In genomic region chr9:134612309-134612708, GRCh38 we compare ENCODE assay signal across 35 cellular contexts. TPM values are rescaled to one million over a fixed set of nuclear protein-coding genes. Genes with fewer than 3 reads are reported as not detected.
"Had no signal": no experiment of that assay in that cellular context is flagged by ENCODE, and none has a peak within 500 bp of the region (broad histone marks: within the 10 kb centered on the region; RNA-seq: fewer than 3 reads in every experiment).

No MANE protein-coding gene starts in this region.

- H3K27me3 ChIP-seq: MG63 had no signal

- H3K27ac ChIP-seq: KMS-11 had no signal

- H3K9ac ChIP-seq: KMS-11 had no signal

- DNase-seq: Karpas-422, Kasumi-1, MG63, MM.1S, MV-4-11, NCI-H1048, NCI-H1092, NCI-H1092 treated with DMSO at 0.1 percent for 48 hours, NCI-H1105, NCI-H1105 treated with DMSO at 0.1 percent for 48 hours, NCI-H1417, NCI-H1417 treated with DMSO at 0.1 percent for 48 hours, NCI-H1436, NCI-H1436 treated with DMSO at 0.1 percent for 48 hours, NCI-H146, NCI-H1694, NCI-H1694 treated with DMSO at 0.1 percent for 48 hours, NCI-H187, NCI-H187 treated with DMSO at 0.1 percent for 48 hours, NCI-H1930, NCI-H2029, NCI-H2029 treated with DMSO at 0.1 percent for 48 hours, NCI-H2081, NCI-H2081 treated with DMSO at 0.1 percent for 48 hours, NCI-H2107, NCI-H2171 treated with DMSO at 0.1 percent for 48 hours, NCI-H2227 treated with DMSO at 0.1 percent for 48 hours, NCI-H345, NCI-H446, NCI-H446 treated with DMSO at 0.1 percent for 48 hours, NCI-H510A, NCI-H510A treated with DMSO at 0.1 percent for 48 hours, NCI-H524 had no signal

- H3K36me3 ChIP-seq: MG63 had no signal

- H3K4me2 ChIP-seq: KMS-11 had no signal

- H3K4me3 ChIP-seq: MG63 had no signal

RNA-seq across cellular contexts. Expression of gene COL5A1, which starts 29.3 kb away (rescaled TPM):
- total RNA-seq: MCF 10A had no signal
